ENCODE assay signal across 11 cellular contexts in the genomic region with DNA sequence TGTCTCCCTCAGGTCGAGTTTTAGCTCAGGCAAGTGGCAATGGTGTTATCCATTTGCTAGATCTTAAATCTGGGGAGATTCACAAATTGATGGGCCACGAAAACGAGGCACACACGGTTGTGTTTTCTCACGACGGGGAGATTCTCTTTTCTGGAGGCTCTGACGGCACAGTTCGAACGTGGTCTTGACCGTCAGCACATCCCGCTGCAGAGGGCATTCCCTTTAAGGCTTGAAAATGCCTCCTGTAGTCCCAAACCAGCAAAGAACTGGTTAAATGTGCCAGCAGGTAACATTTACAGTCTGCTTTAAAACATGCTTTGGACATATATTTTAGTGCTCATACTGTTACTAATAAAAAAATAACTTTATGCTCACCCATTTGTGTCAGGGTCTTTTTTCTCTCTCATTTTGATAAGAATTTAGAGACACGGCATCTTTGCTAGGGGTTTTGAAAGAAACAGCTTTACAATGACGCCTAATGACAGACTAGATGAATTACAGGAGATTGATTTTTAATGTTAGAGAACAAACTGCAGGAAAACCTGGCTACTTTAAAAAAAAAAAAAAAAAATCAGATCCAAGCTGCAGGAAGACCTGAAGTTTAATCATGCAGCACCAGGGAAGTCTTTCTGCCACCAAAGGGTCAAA. TPM values are rescaled to one million over a fixed set of nuclear protein-coding genes. Genes with fewer than 3 reads are reported as not detected.
DNase-seq lines count a peak whose midpoint lies in the region; ATAC-seq and FAIRE-seq lines count a peak whose summit lies in the region.
"Had no signal": no experiment of that assay in that cellular context is flagged by ENCODE, and none has a peak within 500 bp of the region (broad histone marks: within the 10 kb centered on the region; RNA-seq: fewer than 3 reads in every experiment).

No MANE protein-coding gene starts in this region.

- H3K9me3 ChIP-seq in endocrine pancreas (ENCODE audit: control insufficient read depth, low read length) = no peaks in the 10 kb centered on the region

- no peak for FAIRE-seq in GM19239 (lab: Jason Lieb, UNC)

- H3K27ac ChIP-seq in ACC112 (ENCODE audit: low read depth, low read length) = no peak overlapping the region
- H3K27ac ChIP-seq: epithelial cell of prostate had no signal

- no peaks in the 10 kb centered on the region for H3K79me2 ChIP-seq in ACC112 (ENCODE audit: control insufficient read depth, insufficient read depth, low read length, unreplicated experiment)

- no peak overlapping the region for H3K9ac ChIP-seq in endocrine pancreas (ENCODE audit: control insufficient read depth, insufficient read depth, low read length)

- H3K4me3 ChIP-seq in ACC112 (ENCODE audit: low read depth, low read length) (peak overlapping the region; percentile 23), endocrine pancreas (ENCODE audit: control insufficient read depth, insufficient read depth, low read length) (peak overlapping the region; percentile 19)

- ATAC-seq in HG02678 (IDR thresholded peaks at IDR 0.05; ENCODE audit: unreplicated experiment) = no peak

- H3K36me3 ChIP-seq in ACC112 (ENCODE audit: insufficient read depth, low read length) (no peaks in the 10 kb centered on the region), endocrine pancreas (ENCODE audit: control insufficient read depth, insufficient read depth, low read length) (no peaks in the 10 kb centered on the region)

- H2AFZ ChIP-seq in ACC112 (ENCODE audit: low read length, unreplicated experiment) = no peak overlapping the region

- no peaks in the 10 kb centered on the region for H3K27me3 ChIP-seq in ACC112 (ENCODE audit: insufficient read depth, low read length)
- H3K27me3 ChIP-seq in endocrine pancreas (ENCODE audit: control insufficient read depth, insufficient read depth, low read length) = no peaks in the 10 kb centered on the region

- H3K4me1 ChIP-seq in ACC112 (ENCODE audit: control insufficient read depth, insufficient read depth, low read length, unreplicated experiment) (peaks cover 2% of the 10 kb centered on the region), endocrine pancreas (ENCODE audit: control insufficient read depth, insufficient read depth, low read length) (no peaks in the 10 kb centered on the region)

- peak; percentile 45 for DNase-seq in HCEC 1CT
- DNase-seq in NCI-H524 treated with DMSO at 0.1 percent for 48 hours (lab: John Stamatoyannopoulos, UW) = peak; percentile 35
- DNase-seq in cerebellar cortex (ENCODE audit: low spot score) = no peak
- DNase-seq in ureter (ENCODE audit: low spot score) = no peak
- no peak for DNase-seq in GM19239 (ENCODE audit: insufficient read length, low spot score)
- DNase-seq: AML-193; stimulated activated CD4-positive, alpha-beta T cell treated with anti-CD3 and anti-CD28 coated beads, Interleukin-1b, Interleukin-23, amount 100 ng/mL, for 48 hours had no signal

RNA-seq across cellular contexts. Expression of a gene that starts 0.6 kb away (rescaled TPM):
- total RNA-seq in ureter = not detected

Comparison
In these comparisons a context has a peak if more than half of its experiments do, and no peak if none do; other contexts are left out.
1. DNase-seq: peak in HCEC 1CT (single experiment) and NCI-H524 treated with DMSO at 0.1 percent for 48 hours (single experiment); none in cerebellar cortex (single experiment), ureter (single experiment) and GM19239 (single experiment).